24 cellular contexts compared by ENCODE assay signal in the genomic region with DNA sequence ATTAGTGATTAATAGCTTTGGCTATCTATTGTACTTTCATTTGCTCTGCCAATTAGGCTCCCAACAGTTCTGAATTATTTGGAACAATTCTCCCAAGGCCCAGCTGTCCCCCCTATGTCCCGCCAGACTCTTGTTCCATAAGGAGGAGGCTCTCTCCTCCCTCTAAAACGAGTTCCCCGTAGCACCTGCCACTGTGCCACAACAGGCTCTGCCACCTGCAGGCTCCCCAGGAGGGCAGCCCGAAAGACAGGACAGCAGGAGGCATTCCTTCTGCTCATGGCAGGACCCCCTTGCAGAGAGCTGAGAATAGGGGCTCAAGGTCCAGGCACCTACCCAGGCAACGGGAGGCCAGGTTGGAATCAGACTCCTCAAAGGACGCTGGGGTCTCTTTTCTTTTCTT.
"Had no signal": no experiment of that assay in that cellular context is flagged by ENCODE, and none has a peak within 500 bp of the region (broad histone marks: within the 10 kb centered on the region; RNA-seq: fewer than 3 reads in every experiment).

No MANE protein-coding gene starts in this region.

- H3K27ac Mint-ChIP-seq: activated B cell treated with CpG ODN at 0.5 μM for 24 hours; activated T-helper 2 cell treated with anti-CD3 and anti-CD28 coated beads, Interferon-gamma antibody, Interleukin-2, Interleukin-4, amounts not matched to agents 10 μg/mL and 5 μg/mL and 100 μg/mL, durations not matched to agents 14 hours and 24 hours and 36 hours; memory B cell; natural killer cell treated with Interleukin-12 subunit alpha and Interleukin-12 subunit beta and Interleukin-15 and Interleukin-18, amount 100 ng/mL, for 72 hours; stimulated activated naive B cell treated with anti-CD40 and anti-IgM and Interleukin-4, amounts not matched to agents 10 μg/mL and 1 μg/mL and 100 μg/mL, for 72 hours had no signal

- H3K9me3 ChIP-seq: heart right ventricle, neutrophil, ovary, prostate gland, testis, vagina had no signal

- H3K9me3 Mint-ChIP-seq: activated B cell treated with CpG ODN at 0.5 μM for 24 hours; activated naive CD8-positive, alpha-beta T cell treated with anti-CD3 and anti-CD28 coated beads, Interleukin-2, amount 10 ng/mL, durations not matched to agents 7 days and 5 days; activated T-cell treated with anti-CD3 and anti-CD28 coated beads, Interleukin-2, amount 50 U/mL, for 4 hours; activated T-helper 2 cell treated with anti-CD3 and anti-CD28 coated beads, Interferon-gamma antibody, Interleukin-2, Interleukin-4, amounts not matched to agents 10 μg/mL and 5 μg/mL and 100 μg/mL, durations not matched to agents 14 hours and 24 hours and 36 hours; memory B cell; natural killer cell treated with Interleukin-12 subunit alpha and Interleukin-12 subunit beta and Interleukin-15 and Interleukin-18, amount 100 ng/mL, for 72 hours; stimulated activated naive B cell treated with anti-CD40 and anti-IgM and Interleukin-4, amounts not matched to agents 10 μg/mL and 1 μg/mL and 100 μg/mL, for 72 hours had no signal

- H3K36me3 Mint-ChIP-seq: activated naive CD8-positive, alpha-beta T cell treated with anti-CD3 and anti-CD28 coated beads, Interleukin-2, amount 10 ng/mL, durations not matched to agents 7 days and 5 days; memory B cell; natural killer cell treated with Interleukin-12 subunit alpha and Interleukin-12 subunit beta and Interleukin-15 and Interleukin-18, amount 100 ng/mL, for 72 hours; stimulated activated naive B cell treated with anti-CD40 and anti-IgM and Interleukin-4, amounts not matched to agents 10 μg/mL and 1 μg/mL and 100 μg/mL, for 72 hours had no signal

- H3K27me3 ChIP-seq: heart right ventricle, ovary, testis, vagina had no signal

- H3K4me3 ChIP-seq: heart right ventricle, ovary, prostate gland, testis, vagina had no signal

- H3K27ac ChIP-seq: epithelial cell of prostate, heart right ventricle, neutrophil, ovary, testis, vagina had no signal

- DNase-seq: activated B cell treated with CpG ODN at 0.5 μM for 24 hours; activated CD4-positive, alpha-beta T cell treated with anti-CD3 and anti-CD28 coated beads for 4 hours; activated CD4-positive, alpha-beta T cell treated with anti-CD3 and anti-CD28 coated beads, Interleukin-2, amount 50 U/mL, for 48 hours; activated CD8-positive, alpha-beta memory T cell treated with anti-CD3 and anti-CD28 coated beads, Interleukin-2, amount 50 U/mL, for 48 hours; activated naive CD4-positive, alpha-beta T cell; activated naive CD8-positive, alpha-beta T cell treated with anti-CD3 and anti-CD28 coated beads, Interleukin-2, amount 10 ng/mL, durations not matched to agents 7 days and 5 days; activated T-cell treated with anti-CD3 and anti-CD28 coated beads, Interleukin-2, amount 50 U/mL, for 4 hours; amniotic stem cell; heart right ventricle; islet precursor cell; left cardiac atrium; ovary; stimulated activated CD4-positive, alpha-beta T cell treated with anti-CD3 and anti-CD28 coated beads, Interleukin-2, amount 100 ng/mL, for 48 hours; stimulated activated CD8-positive, alpha-beta memory T cell treated with anti-CD3 and anti-CD28 coated beads, Interleukin-4, amount 100 ng/mL, for 48 hours; stimulated activated naive B cell treated with anti-CD40 and anti-IgM and Interleukin-4, amounts not matched to agents 10 μg/mL and 1 μg/mL and 100 μg/mL, for 72 hours; testis; trophoblast cell had no signal

- H3K36me3 ChIP-seq: heart right ventricle, neutrophil, ovary, prostate gland, vagina had no signal

- H3K4me1 ChIP-seq: testis had no signal

- H3K4me3 Mint-ChIP-seq: activated B cell treated with CpG ODN at 0.5 μM for 24 hours; activated T-cell treated with anti-CD3 and anti-CD28 coated beads, Interleukin-2, amount 50 U/mL, for 4 hours; memory B cell; natural killer cell treated with Interleukin-12 subunit alpha and Interleukin-12 subunit beta and Interleukin-15 and Interleukin-18, amount 100 ng/mL, for 72 hours; stimulated activated naive B cell treated with anti-CD40 and anti-IgM and Interleukin-4, amounts not matched to agents 10 μg/mL and 1 μg/mL and 100 μg/mL, for 72 hours had no signal
